In the genomic region with DNA sequence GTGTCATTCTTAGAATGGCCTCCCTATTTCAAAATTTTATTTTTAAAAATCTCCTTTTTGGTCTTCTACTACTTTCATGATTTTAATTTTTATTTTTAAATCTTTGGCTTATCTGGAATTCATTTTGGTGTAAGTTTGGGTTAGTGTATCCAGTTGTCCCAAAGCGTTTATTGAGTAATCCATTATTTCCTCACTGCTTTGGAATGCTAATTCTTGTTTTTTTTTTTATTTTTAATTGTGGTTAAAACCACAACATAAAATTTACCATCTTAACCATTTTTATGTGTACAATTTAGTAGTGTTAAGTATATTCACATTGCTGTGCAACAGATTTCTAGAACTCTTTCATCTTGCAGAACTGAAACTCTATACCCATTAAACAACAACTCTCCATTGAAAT, we compare ENCODE assay signal across 30 cellular contexts. TPM values are rescaled to one million over a fixed set of nuclear protein-coding genes. Genes with fewer than 3 reads are reported as not detected.
"Had no signal": no experiment of that assay in that cellular context is flagged by ENCODE, and none has a peak within 500 bp of the region (broad histone marks: within the 10 kb centered on the region; RNA-seq: fewer than 3 reads in every experiment).

No MANE protein-coding gene starts in this region.

- H3K27me3 ChIP-seq: MG63 had no signal

- DNase-seq: activated CD4-positive, alpha-beta T cell treated with anti-CD3 and anti-CD28 coated beads for 48 hours; activated CD4-positive, alpha-beta T cell treated with anti-CD3 and anti-CD28 coated beads, Interleukin-2, amount 50 U/mL, for 48 hours; activated CD4-positive, CD25-positive, alpha-beta regulatory T cell treated with anti-CD3 and anti-CD28 coated beads, Interleukin-2, amount 50 U/mL, for 72 hours; activated CD8-positive, alpha-beta memory T cell treated with anti-CD3 and anti-CD28 coated beads, Interleukin-2, amount 10 ng/mL, durations not matched to agents 7 days and 5 days; activated effector memory CD4-positive, alpha-beta T cell treated with anti-CD3 and anti-CD28 coated beads, Interleukin-2, amount 50 U/mL, for 16 hours; activated naive CD4-positive, alpha-beta T cell treated with Interleukin-2 at 50 U/mL for 16 hours; activated naive CD8-positive, alpha-beta T cell treated with anti-CD3 and anti-CD28 coated beads, Interleukin-2, amount 50 U/mL, for 24 hours; activated T-cell treated with anti-CD3 and anti-CD28 coated beads, Interleukin-2, amount 50 U/mL, for 24 hours; amygdala; MG63; MV-4-11; NCI-H1092 treated with DMSO at 0.1 percent for 48 hours; NCI-H1417 treated with DMSO at 0.1 percent for 48 hours; NCI-H1694; NCI-H2029; NCI-H2107; NCI-H2171 treated with DMSO at 0.1 percent for 48 hours; NCI-H226; NCI-H526; NCI-H774; SIG-M5; T-helper 17 cell; T-helper 9 cell had no signal

- H3K36me3 Mint-ChIP-seq: activated CD8-positive, alpha-beta memory T cell treated with anti-CD3 and anti-CD28 coated beads, Interleukin-2, amount 10 ng/mL, durations not matched to agents 7 days and 5 days; activated naive CD4-positive, alpha-beta T cell treated with anti-CD3 and anti-CD28 coated beads, Interleukin-2, amount 50 U/mL, for 72 hours; WTC11 had no signal

- H3K36me3 ChIP-seq: MG63 had no signal

- H3K4me3 ChIP-seq: MG63 had no signal

- ATAC-seq: activated CD8-positive, alpha-beta memory T cell treated with anti-CD3 and anti-CD28 coated beads, Interleukin-2, amount 10 ng/mL, durations not matched to agents 7 days and 5 days; activated naive CD4-positive, alpha-beta T cell treated with anti-CD3 and anti-CD28 coated beads, Interleukin-2, amount 50 U/mL, for 72 hours; activated naive CD8-positive, alpha-beta T cell treated with anti-CD3 and anti-CD28 coated beads, Interleukin-2, amount 50 U/mL, for 24 hours; T-helper 17 cell; WTC11 had no signal

- H3K27ac Mint-ChIP-seq: activated CD8-positive, alpha-beta memory T cell treated with anti-CD3 and anti-CD28 coated beads, Interleukin-2, amount 10 ng/mL, durations not matched to agents 7 days and 5 days; activated naive CD4-positive, alpha-beta T cell treated with anti-CD3 and anti-CD28 coated beads, Interleukin-2, amount 50 U/mL, for 72 hours; activated naive CD8-positive, alpha-beta T cell treated with anti-CD3 and anti-CD28 coated beads, Interleukin-2, amount 50 U/mL, for 24 hours; activated T-cell treated with anti-CD3 and anti-CD28 coated beads, Interleukin-2, amount 50 U/mL, for 24 hours; activated T-helper 1 cell treated with anti-CD3 and anti-CD28 coated beads, Interleukin-12 subunit alpha, Interleukin-12 subunit beta, Interleukin-2, Interleukin-4 antibody, amounts not matched to agents 30 ng/mL and 10 ng/mL and 1 ng/mL, durations not matched to agents 14 hours and 24 hours and 36 hours; brain; T-helper 17 cell; WTC11 had no signal

- H3K9me3 ChIP-seq: MG63 had no signal

- H3K9me3 Mint-ChIP-seq: activated naive CD4-positive, alpha-beta T cell treated with anti-CD3 and anti-CD28 coated beads, Interleukin-2, amount 50 U/mL, for 72 hours; activated naive CD8-positive, alpha-beta T cell treated with anti-CD3 and anti-CD28 coated beads, Interleukin-2, amount 50 U/mL, for 24 hours; activated T-cell treated with anti-CD3 and anti-CD28 coated beads, Interleukin-2, amount 50 U/mL, for 24 hours; activated T-helper 1 cell treated with anti-CD3 and anti-CD28 coated beads, Interleukin-12 subunit alpha, Interleukin-12 subunit beta, Interleukin-2, Interleukin-4 antibody, amounts not matched to agents 30 ng/mL and 10 ng/mL and 1 ng/mL, durations not matched to agents 14 hours and 24 hours and 36 hours; central memory CD8-positive, alpha-beta T cell; WTC11 had no signal

- H3K4me3 Mint-ChIP-seq: activated CD8-positive, alpha-beta memory T cell treated with anti-CD3 and anti-CD28 coated beads, Interleukin-2, amount 10 ng/mL, durations not matched to agents 7 days and 5 days; activated naive CD8-positive, alpha-beta T cell treated with anti-CD3 and anti-CD28 coated beads, Interleukin-2, amount 50 U/mL, for 24 hours; activated T-cell treated with anti-CD3 and anti-CD28 coated beads, Interleukin-2, amount 50 U/mL, for 24 hours; activated T-helper 1 cell treated with anti-CD3 and anti-CD28 coated beads, Interleukin-12 subunit alpha, Interleukin-12 subunit beta, Interleukin-2, Interleukin-4 antibody, amounts not matched to agents 30 ng/mL and 10 ng/mL and 1 ng/mL, durations not matched to agents 14 hours and 24 hours and 36 hours; brain; central memory CD8-positive, alpha-beta T cell; T-helper 17 cell; WTC11 had no signal

- H3K4me1 Mint-ChIP-seq: activated CD8-positive, alpha-beta memory T cell treated with anti-CD3 and anti-CD28 coated beads, Interleukin-2, amount 10 ng/mL, durations not matched to agents 7 days and 5 days; activated naive CD8-positive, alpha-beta T cell treated with anti-CD3 and anti-CD28 coated beads, Interleukin-2, amount 50 U/mL, for 24 hours; brain; central memory CD8-positive, alpha-beta T cell had no signal

RNA-seq across cellular contexts. Expression of gene CITED1, which starts 8.7 kb away (rescaled TPM):
- total RNA-seq: activated CD8-positive, alpha-beta memory T cell treated with anti-CD3 and anti-CD28 coated beads, Interleukin-2, amount 10 ng/mL, durations not matched to agents 7 days and 5 days; astrocyte; NCI-H460 had no signal
